ENCODE assay signal across 26 cellular contexts in the genomic region with DNA sequence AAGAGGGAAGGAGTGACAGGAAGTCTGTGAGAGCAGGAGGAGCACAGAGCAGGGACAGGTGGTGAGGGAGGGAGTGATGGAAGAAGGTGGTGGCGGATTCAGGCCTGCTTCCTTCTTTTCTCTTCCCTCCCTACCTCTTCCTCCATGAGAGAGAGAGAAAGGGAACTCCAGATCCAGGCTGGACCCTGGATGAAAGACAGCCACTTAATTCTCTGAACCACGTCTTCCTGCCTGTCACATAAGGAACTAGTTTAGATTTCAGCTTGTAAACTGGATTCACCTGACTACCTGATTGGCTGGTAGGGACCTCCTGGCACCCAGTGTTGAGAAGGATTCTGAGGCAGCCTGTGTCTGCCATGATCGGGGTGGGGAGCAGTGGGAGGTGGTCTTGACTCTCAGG. TPM values are rescaled to one million over a fixed set of nuclear protein-coding genes. Genes with fewer than 3 reads are reported as not detected.
A peak's percentile ranks its signal among the peaks of the same experiment; 100 is the strongest.
DNase-seq lines count a peak whose midpoint lies in the region; TF ChIP-seq lines count a peak whose summit lies in the region.
"Had no signal": no experiment of that assay in that cellular context is flagged by ENCODE, and none has a peak within 500 bp of the region (broad histone marks: within the 10 kb centered on the region; RNA-seq: fewer than 3 reads in every experiment).

No MANE protein-coding gene starts in this region.

- no peak overlapping the region for H3K4me3 ChIP-seq in stomach
- H3K4me3 ChIP-seq: GM23338, K562, MG63, SJSA1, upper lobe of left lung had no signal

- no peaks in the 10 kb centered on the region for H3K36me3 Mint-ChIP-seq in dendritic cell treated with granulocyte-macrophage colony-stimulating factor and Interleukin-4, amounts not matched to agents 40 ng/mL and 50 ng/mL, for 4 days (ENCODE audit: low read depth)
- H3K36me3 Mint-ChIP-seq: CD4-positive, CD25-positive, alpha-beta regulatory T cell; naive B cell; T-cell had no signal

- no peak overlapping the region for H3K4me3 Mint-ChIP-seq in dendritic cell treated with granulocyte-macrophage colony-stimulating factor and Interleukin-4, amounts not matched to agents 40 ng/mL and 50 ng/mL, for 4 days
- H3K4me3 Mint-ChIP-seq: activated naive CD8-positive, alpha-beta T cell; CD4-positive, CD25-positive, alpha-beta regulatory T cell; GM23338; naive B cell; T-cell had no signal

- WGBS in stomach, 5 donors, result 42 to 69% (median 56%) methylated on average over 3 of the region's 3 CpGs

- peaks cover 21 to 65% (median 45%) of the 10 kb centered on the region in 4 donors for H3K4me1 ChIP-seq in stomach

- peaks cover 63% of the 10 kb centered on the region for H3K4me1 Mint-ChIP-seq in dendritic cell treated with granulocyte-macrophage colony-stimulating factor and Interleukin-4, amounts not matched to agents 40 ng/mL and 50 ng/mL, for 4 days (ENCODE audit: low read depth)

- no peaks in the 10 kb centered on the region for H3K9me3 Mint-ChIP-seq in dendritic cell treated with granulocyte-macrophage colony-stimulating factor and Interleukin-4, amounts not matched to agents 40 ng/mL and 50 ng/mL, for 4 days
- H3K9me3 Mint-ChIP-seq: CD4-positive, CD25-positive, alpha-beta regulatory T cell; GM23338; naive B cell; T-cell had no signal

- no peak for TF ChIP-seq CTCF in stomach (IDR thresholded peaks at IDR 0.05)

- intact Hi-C loops in dendritic cell treated with granulocyte-macrophage colony-stimulating factor and Interleukin-4, amounts not matched to agents 40 ng/mL and 50 ng/mL, for 4 days (cut with micrococcal nuclease), result no loop called here
- intact Hi-C loops in stomach (cut with DNase I; ENCODE audit: low total_unique reads), result no loop called here

- DNase-seq in NCI-H510A treated with DMSO at 0.1 percent for 48 hours (lab: John Stamatoyannopoulos, UW) (peak; percentile 23), NCI-H510A (lab: John Stamatoyannopoulos, UW) (no peak), Kasumi-1 (lab: John Stamatoyannopoulos, UW) (peak; percentile 27 to 38), stomach (no peak), HPDE6-E6E7 (ENCODE audit: extremely low spot score) (no peak), mucosa of gallbladder (ENCODE audit: low spot score) (no peak)
- no peak for DNase-seq in activated naive CD4-positive, alpha-beta T cell (lab: John Stamatoyannopoulos, UW)
- DNase-seq: activated CD4-positive, alpha-beta T cell treated with anti-CD3 and anti-CD28 coated beads for 48 hours; CD4-positive, CD25-positive, alpha-beta regulatory T cell; central memory CD4-positive, alpha-beta T cell; head of caudate nucleus; left ventricle myocardium superior; MG63; naive B cell; NCI-H1105 treated with DMSO at 0.1 percent for 48 hours; NCI-H2029 treated with DMSO at 0.1 percent for 48 hours; NCI-H226; NCI-H82; stimulated activated CD4-positive, alpha-beta T cell treated with anti-CD3 and anti-CD28 coated beads, Interleukin-4, amount 100 ng/mL, for 24 hours; T-cell; upper lobe of left lung had no signal

- TF ChIP-seq EP300 in stomach (IDR thresholded peaks at IDR 0.05), result no peak

- no peaks in the 10 kb centered on the region for H3K9me3 ChIP-seq in stomach
- H3K9me3 ChIP-seq: MG63, SJSA1, upper lobe of left lung had no signal

- H3K27me3 ChIP-seq in stomach, result no peaks in the 10 kb centered on the region
- H3K27me3 ChIP-seq: MG63, SJSA1, upper lobe of left lung had no signal

- no peak for TF ChIP-seq POLR2A in stomach (IDR thresholded peaks at IDR 0.05)

- H3K27ac Mint-ChIP-seq in dendritic cell treated with granulocyte-macrophage colony-stimulating factor and Interleukin-4, amounts not matched to agents 40 ng/mL and 50 ng/mL, for 4 days, result peak overlapping the region; percentile 84
- H3K27ac Mint-ChIP-seq: GM23338, T-cell had no signal

- H3K36me3 ChIP-seq in stomach, result no peaks in the 10 kb centered on the region
- H3K36me3 ChIP-seq: MG63, SJSA1, upper lobe of left lung had no signal

- no peaks in the 10 kb centered on the region for H3K27me3 Mint-ChIP-seq in dendritic cell treated with granulocyte-macrophage colony-stimulating factor and Interleukin-4, amounts not matched to agents 40 ng/mL and 50 ng/mL, for 4 days
- H3K27me3 Mint-ChIP-seq: activated naive CD8-positive, alpha-beta T cell; T-cell had no signal

- H3K27ac ChIP-seq in stomach, result peak overlapping the region; percentile 59 to 87 (median 77)
- H3K27ac ChIP-seq: SJSA1 had no signal

RNA-seq across cellular contexts. Expression of gene PAX8, which starts 48.9 kb away (rescaled TPM):
- 1 to 10 TPM in 2 of 5 donors, not detected in 3; 4.0 to 6.5 TPM for total RNA-seq in stomach
- 1 to 10 TPM in 1 of 3 donors, under 1 TPM in 2; 0.28 to 1.1 (median 0.50) TPM for polyA plus RNA-seq in stomach
- 3.5 TPM for total RNA-seq in mucosa of gallbladder
- total RNA-seq: SJSA1 had no signal

RNA-seq across cellular contexts. Expression of gene PSD4, which starts 56.0 kb away (rescaled TPM):
- total RNA-seq in stomach (100 to 1,000 TPM in 2 of 5 donors, 10 to 100 TPM in 3; 35.3 to 146 (median 73.5) TPM), mucosa of gallbladder (70.3 TPM)
- polyA plus RNA-seq in stomach, result 10 to 100 TPM; 19.9 to 23.8 (median 19.9) TPM

Comparison
In these comparisons a context has a peak if more than half of its experiments do, and no peak if none do; other contexts are left out.
1. DNase-seq: peak in NCI-H510A treated with DMSO at 0.1 percent for 48 hours (single experiment) and Kasumi-1 (2 of 2); none in NCI-H510A (single experiment), stomach (single experiment), activated naive CD4-positive, alpha-beta T cell (0 of 4), HPDE6-E6E7 (single experiment) and mucosa of gallbladder (single experiment).